ENCODE assay signal across 7 cellular contexts in genomic region chr2:218710687-218711549, GRCh38. TPM values are rescaled to one million over a fixed set of nuclear protein-coding genes. Genes with fewer than 3 reads are reported as not detected.
DNase-seq lines count a peak whose midpoint lies in the region; ATAC-seq, FAIRE-seq and TF ChIP-seq lines count a peak whose summit lies in the region.

Gene TTLL4 (plus strand): TSS chr2:218710835. CDS start chr2:218737677, 26,842 bp downstream.

- H3K79me2 ChIP-seq in astrocyte (ENCODE audit: insufficient read depth, low read length), result peaks cover 44% of the 10 kb centered on the region

- peak within 1 kb of the TSS; percentile 88 for H3K4me2 ChIP-seq in astrocyte (ENCODE audit: low read length)

- peak within 1 kb of the TSS; percentile 83 for H2AFZ ChIP-seq in astrocyte (ENCODE audit: low read depth, low read length)

- peaks cover 13% of the 10 kb centered on the region for H4K20me1 ChIP-seq in astrocyte (ENCODE audit: insufficient read depth, low read length)

- no peaks in the 10 kb centered on the region for H3K27me3 Mint-ChIP-seq in astrocyte (ENCODE audit: low read depth, unreplicated experiment)

- H3K4me3 Mint-ChIP-seq in astrocyte (ENCODE audit: unreplicated experiment), result peak within 1 kb of the TSS; percentile 98

- no peaks in the 10 kb centered on the region for H3K9me3 Mint-ChIP-seq in astrocyte (ENCODE audit: unreplicated experiment)

- H3K36me3 ChIP-seq in astrocyte (ENCODE audit: insufficient read depth, low read length), result no peaks in the 10 kb centered on the region

- ATAC-seq in HG02981 (IDR thresholded peaks at IDR 0.05; ENCODE audit: unreplicated experiment), result peak; percentile 88

- no peaks in the 10 kb centered on the region for H3K9me3 ChIP-seq in astrocyte (ENCODE audit: insufficient read depth, low read depth, low read length)

- peak within 1 kb of the TSS; percentile 77 for H3K27ac ChIP-seq in astrocyte (ENCODE audit: low read depth, low read length)

- peaks cover 6% of the 10 kb centered on the region for H3K36me3 Mint-ChIP-seq in astrocyte (ENCODE audit: low read depth, unreplicated experiment)

- FAIRE-seq in GM18507 (lab: Jason Lieb, UNC) (peak; percentile 96), astrocyte (lab: Jason Lieb, UNC) (peak; percentile 37)

- H3K9ac ChIP-seq in astrocyte (ENCODE audit: low read length), result peak within 1 kb of the TSS; percentile 89

- H3K4me1 ChIP-seq in astrocyte (ENCODE audit: insufficient read depth, low read length), result no peaks in the 10 kb centered on the region

- peak within 1 kb of the TSS; percentile 86 for H3K27ac Mint-ChIP-seq in astrocyte (ENCODE audit: unreplicated experiment)

- peak; percentile 41 for TF ChIP-seq CTCF in astrocyte (IDR thresholded peaks at IDR 0.05; ENCODE audit: insufficient read depth, low read depth, low read length)

- no peaks in the 10 kb centered on the region for H3K27me3 ChIP-seq in astrocyte (ENCODE audit: insufficient read depth, low read length)

- peak; percentile 99 for DNase-seq in GM18507 (ENCODE audit: extremely low spot score, insufficient read length, low read depth)
- peak; percentile 94 for DNase-seq in NCI-H2029 (lab: John Stamatoyannopoulos, UW)
- DNase-seq in T-helper 22 cell (ENCODE audit: low read depth), result peak; percentile 98
- DNase-seq in astrocyte (ENCODE audit: low read depth), result peak; percentile 79
- DNase-seq in hepatic stellate cell (ENCODE audit: low spot score), result peak; percentile 99
- DNase-seq in renal cortical epithelial cell (ENCODE audit: low read depth), result peak; percentile 76

- H3K4me1 Mint-ChIP-seq in astrocyte (ENCODE audit: low read depth, unreplicated experiment), result peaks cover 6% of the 10 kb centered on the region

- peak within 1 kb of the TSS; percentile 82 for H3K4me3 ChIP-seq in astrocyte (ENCODE audit: insufficient read depth, low read depth, low read length)

RNA-seq across cellular contexts. Expression of gene TTLL4, which starts in this region (rescaled TPM):
- total RNA-seq in astrocyte (27.4 and 33.8 TPM in 2 replicates), renal cortical epithelial cell (4.9 and 17.9 TPM in 2 replicates)

Comparison
In these comparisons a context has a peak if more than half of its experiments do, and no peak if none do; other contexts are left out.
1. Peak in every context shown above with its lines: DNase-seq, ATAC-seq, H3K4me3 ChIP-seq and H3K27ac ChIP-seq.